Comparison of ENCODE assay signal across 22 cellular contexts in the genomic region with DNA sequence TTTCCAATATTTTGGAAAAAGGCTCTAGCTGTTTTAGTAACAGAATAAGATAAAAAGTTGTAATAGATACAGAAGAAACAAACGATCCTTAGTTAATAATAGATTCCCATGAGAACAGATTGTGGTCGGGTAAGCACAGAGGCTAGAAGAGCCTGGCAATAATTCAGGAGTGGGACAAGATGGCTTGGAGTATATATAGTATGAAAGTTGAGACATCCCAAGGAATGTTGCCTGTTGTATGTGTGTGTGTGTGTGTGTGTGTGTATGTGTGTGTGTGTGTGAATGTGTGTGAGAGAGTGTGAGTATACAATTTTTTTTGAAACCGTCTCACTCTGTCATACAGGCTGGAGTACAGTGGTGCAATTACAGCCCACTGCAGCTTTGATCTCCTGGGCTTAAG.
DNase-seq lines count a peak whose midpoint lies in the region; ATAC-seq and TF ChIP-seq lines count a peak whose summit lies in the region.
"Had no signal": no experiment of that assay in that cellular context is flagged by ENCODE, and none has a peak within 500 bp of the region (broad histone marks: within the 10 kb centered on the region; RNA-seq: fewer than 3 reads in every experiment).

No MANE protein-coding gene starts in this region.

- no peak overlapping the region for H2BK15ac ChIP-seq in mesenchymal stem cell (ENCODE audit: low read depth, poor library complexity, severe bottlenecking)

- no peak overlapping the region for H3K27ac ChIP-seq in mesenchymal stem cell (ENCODE audit: low read length, poor library complexity, severe bottlenecking)
- H3K27ac ChIP-seq: A549, BLaER1, Peyer's patch had no signal

- no peak overlapping the region for H2BK12ac ChIP-seq in mesenchymal stem cell (ENCODE audit: low read length in 2 of 2)

- no peak overlapping the region for H2BK5ac ChIP-seq in mesenchymal stem cell (ENCODE audit: low read depth, low read length, poor library complexity, severe bottlenecking)

- no peak overlapping the region for H2AFZ ChIP-seq in mesenchymal stem cell (ENCODE audit: low read depth, low read length)

- H3K14ac ChIP-seq in mesenchymal stem cell (ENCODE audit: low read length in 2 of 2) = no peak overlapping the region

- no peak overlapping the region for H3K18ac ChIP-seq in mesenchymal stem cell (ENCODE audit: low read depth in 1 of 2, low read length in 2 of 2)

- no peak overlapping the region for H2AK5ac ChIP-seq in mesenchymal stem cell (ENCODE audit: low read length, severe bottlenecking)

- TF ChIP-seq CTCF in lower leg skin (IDR thresholded peaks at IDR 0.05) = no peak

- no peaks in the 10 kb centered on the region for H3K36me3 ChIP-seq in mesenchymal stem cell (ENCODE audit: control insufficient read depth in 1 of 2, insufficient read depth in 2 of 2, low read depth in 1 of 2, low read length in 2 of 2)
- H3K36me3 ChIP-seq: BLaER1, MG63, Peyer's patch had no signal

- no peak for TF ChIP-seq POLR2A in lower leg skin (IDR thresholded peaks at IDR 0.05)

- H3K27me3 ChIP-seq in mesenchymal stem cell (ENCODE audit: control insufficient read depth in 1 of 2, insufficient read depth in 1 of 2, low read length in 2 of 2) = no peaks in the 10 kb centered on the region
- H3K27me3 ChIP-seq: BLaER1, MG63, Peyer's patch had no signal

- H3K4ac ChIP-seq in mesenchymal stem cell (ENCODE audit: low read depth in 1 of 2, low read length in 2 of 2) = no peak overlapping the region

- H3K4me3 ChIP-seq in mesenchymal stem cell (ENCODE audit: insufficient read depth in 1 of 2, low read depth in 1 of 2, low read length in 2 of 2) = no peak overlapping the region
- H3K4me3 ChIP-seq in lower leg skin (ENCODE audit: low read depth, poor library complexity, severe bottlenecking) = no peak overlapping the region
- H3K4me3 ChIP-seq: A549, BLaER1, GM12878, MG63, Peyer's patch had no signal

- H3K4me2 ChIP-seq in mesenchymal stem cell (ENCODE audit: low read length, poor library complexity, severe bottlenecking) = no peak overlapping the region
- H3K4me2 ChIP-seq: A549, BLaER1 had no signal

- H3K9me3 ChIP-seq in mesenchymal stem cell (ENCODE audit: control insufficient read depth, low read length) = no peaks in the 10 kb centered on the region
- H3K9me3 ChIP-seq: A549, BLaER1, MG63, Peyer's patch had no signal

- 63% methylated on average over 2 of the region's 3 CpGs for WGBS in mesenchymal stem cell
- 51 to 72% methylated on average over 3 of the region's 3 CpGs for WGBS in lower leg skin, 2 donors

- intact Hi-C loops in left ventricle myocardium superior (cut with micrococcal nuclease) (no loop called here), left cardiac atrium (cut with DNase I) (no loop called here), lower leg skin (cut with DNase I; ENCODE audit: low total_unique reads) (no loop called here)

- H3K79me1 ChIP-seq in mesenchymal stem cell (replicated peaks; ENCODE audit: low read length, poor library complexity, severe bottlenecking) = peaks cover 22% of the 10 kb centered on the region

- H3K9ac ChIP-seq in mesenchymal stem cell (ENCODE audit: low read length) = no peak overlapping the region
- H3K9ac ChIP-seq: BLaER1 had no signal

- no peak overlapping the region for H4K91ac ChIP-seq in mesenchymal stem cell (ENCODE audit: low read length)

- no peaks in the 10 kb centered on the region for H3K4me1 ChIP-seq in mesenchymal stem cell (ENCODE audit: control insufficient read depth, insufficient read depth, low read depth, low read length)
- H3K4me1 ChIP-seq: A549, BLaER1, Peyer's patch had no signal

- H2BK120ac ChIP-seq in mesenchymal stem cell (ENCODE audit: low read depth, low read length) = no peak overlapping the region

- ATAC-seq in left ventricle myocardium superior (peak; percentile 34), left cardiac atrium (no peak), HG02759 (IDR thresholded peaks at IDR 0.05; ENCODE audit: unreplicated experiment) (no peak), GM19455 (IDR thresholded peaks at IDR 0.05; ENCODE audit: unreplicated experiment) (no peak)
- ATAC-seq: A549, GM12878 had no signal

- DNase-seq in left ventricle myocardium superior = no peak
- no peak for DNase-seq in left cardiac atrium
- DNase-seq in fibroblast of gingiva (ENCODE audit: low read depth) = peak; percentile 80
- peak; percentile 71 for DNase-seq in mesenchymal stem cell
- peak; percentile 13 for DNase-seq in stromal cell of bone marrow (ENCODE audit: low read depth)
- DNase-seq in lower leg skin (ENCODE audit: low spot score in 2 of 2) = no peak
- DNase-seq: CD4-positive, alpha-beta memory T cell; GF-D8; Karpas-422; MG63; NCI-H1048; NCI-H1436; NCI-H2029; NCI-H510A; NCI-H748 treated with DMSO at 0.1 percent for 48 hours; NK-92 treated with Interleukin-12 subunit alpha and Interleukin-12 subunit beta, amount 100 ng/mL, for 24 hours; Peyer's patch had no signal

- H3K23ac ChIP-seq in mesenchymal stem cell (ENCODE audit: low read length in 2 of 2) = no peak overlapping the region

- no peak overlapping the region for H4K8ac ChIP-seq in mesenchymal stem cell (ENCODE audit: low read length)

Comparison
In these comparisons a context has a peak if more than half of its experiments do, and no peak if none do; other contexts are left out.
1. DNase-seq: peak in fibroblast of gingiva (single experiment), mesenchymal stem cell (single experiment) and stromal cell of bone marrow (single experiment); none in left ventricle myocardium superior (single experiment), left cardiac atrium (single experiment) and lower leg skin (0 of 2).